In genomic region chr10:29501692-29502091, GRCh38 we compare ENCODE assay signal across 1 cellular context.
TF ChIP-seq lines count a peak whose summit lies in the region.

No MANE protein-coding gene starts in this region.

TF ChIP-seq in GM23338, 12 proteins besides CTCF, POLR2A, EP300 and RAD21 (continued from another document):
- TF ChIP-seq, protein P1, sequence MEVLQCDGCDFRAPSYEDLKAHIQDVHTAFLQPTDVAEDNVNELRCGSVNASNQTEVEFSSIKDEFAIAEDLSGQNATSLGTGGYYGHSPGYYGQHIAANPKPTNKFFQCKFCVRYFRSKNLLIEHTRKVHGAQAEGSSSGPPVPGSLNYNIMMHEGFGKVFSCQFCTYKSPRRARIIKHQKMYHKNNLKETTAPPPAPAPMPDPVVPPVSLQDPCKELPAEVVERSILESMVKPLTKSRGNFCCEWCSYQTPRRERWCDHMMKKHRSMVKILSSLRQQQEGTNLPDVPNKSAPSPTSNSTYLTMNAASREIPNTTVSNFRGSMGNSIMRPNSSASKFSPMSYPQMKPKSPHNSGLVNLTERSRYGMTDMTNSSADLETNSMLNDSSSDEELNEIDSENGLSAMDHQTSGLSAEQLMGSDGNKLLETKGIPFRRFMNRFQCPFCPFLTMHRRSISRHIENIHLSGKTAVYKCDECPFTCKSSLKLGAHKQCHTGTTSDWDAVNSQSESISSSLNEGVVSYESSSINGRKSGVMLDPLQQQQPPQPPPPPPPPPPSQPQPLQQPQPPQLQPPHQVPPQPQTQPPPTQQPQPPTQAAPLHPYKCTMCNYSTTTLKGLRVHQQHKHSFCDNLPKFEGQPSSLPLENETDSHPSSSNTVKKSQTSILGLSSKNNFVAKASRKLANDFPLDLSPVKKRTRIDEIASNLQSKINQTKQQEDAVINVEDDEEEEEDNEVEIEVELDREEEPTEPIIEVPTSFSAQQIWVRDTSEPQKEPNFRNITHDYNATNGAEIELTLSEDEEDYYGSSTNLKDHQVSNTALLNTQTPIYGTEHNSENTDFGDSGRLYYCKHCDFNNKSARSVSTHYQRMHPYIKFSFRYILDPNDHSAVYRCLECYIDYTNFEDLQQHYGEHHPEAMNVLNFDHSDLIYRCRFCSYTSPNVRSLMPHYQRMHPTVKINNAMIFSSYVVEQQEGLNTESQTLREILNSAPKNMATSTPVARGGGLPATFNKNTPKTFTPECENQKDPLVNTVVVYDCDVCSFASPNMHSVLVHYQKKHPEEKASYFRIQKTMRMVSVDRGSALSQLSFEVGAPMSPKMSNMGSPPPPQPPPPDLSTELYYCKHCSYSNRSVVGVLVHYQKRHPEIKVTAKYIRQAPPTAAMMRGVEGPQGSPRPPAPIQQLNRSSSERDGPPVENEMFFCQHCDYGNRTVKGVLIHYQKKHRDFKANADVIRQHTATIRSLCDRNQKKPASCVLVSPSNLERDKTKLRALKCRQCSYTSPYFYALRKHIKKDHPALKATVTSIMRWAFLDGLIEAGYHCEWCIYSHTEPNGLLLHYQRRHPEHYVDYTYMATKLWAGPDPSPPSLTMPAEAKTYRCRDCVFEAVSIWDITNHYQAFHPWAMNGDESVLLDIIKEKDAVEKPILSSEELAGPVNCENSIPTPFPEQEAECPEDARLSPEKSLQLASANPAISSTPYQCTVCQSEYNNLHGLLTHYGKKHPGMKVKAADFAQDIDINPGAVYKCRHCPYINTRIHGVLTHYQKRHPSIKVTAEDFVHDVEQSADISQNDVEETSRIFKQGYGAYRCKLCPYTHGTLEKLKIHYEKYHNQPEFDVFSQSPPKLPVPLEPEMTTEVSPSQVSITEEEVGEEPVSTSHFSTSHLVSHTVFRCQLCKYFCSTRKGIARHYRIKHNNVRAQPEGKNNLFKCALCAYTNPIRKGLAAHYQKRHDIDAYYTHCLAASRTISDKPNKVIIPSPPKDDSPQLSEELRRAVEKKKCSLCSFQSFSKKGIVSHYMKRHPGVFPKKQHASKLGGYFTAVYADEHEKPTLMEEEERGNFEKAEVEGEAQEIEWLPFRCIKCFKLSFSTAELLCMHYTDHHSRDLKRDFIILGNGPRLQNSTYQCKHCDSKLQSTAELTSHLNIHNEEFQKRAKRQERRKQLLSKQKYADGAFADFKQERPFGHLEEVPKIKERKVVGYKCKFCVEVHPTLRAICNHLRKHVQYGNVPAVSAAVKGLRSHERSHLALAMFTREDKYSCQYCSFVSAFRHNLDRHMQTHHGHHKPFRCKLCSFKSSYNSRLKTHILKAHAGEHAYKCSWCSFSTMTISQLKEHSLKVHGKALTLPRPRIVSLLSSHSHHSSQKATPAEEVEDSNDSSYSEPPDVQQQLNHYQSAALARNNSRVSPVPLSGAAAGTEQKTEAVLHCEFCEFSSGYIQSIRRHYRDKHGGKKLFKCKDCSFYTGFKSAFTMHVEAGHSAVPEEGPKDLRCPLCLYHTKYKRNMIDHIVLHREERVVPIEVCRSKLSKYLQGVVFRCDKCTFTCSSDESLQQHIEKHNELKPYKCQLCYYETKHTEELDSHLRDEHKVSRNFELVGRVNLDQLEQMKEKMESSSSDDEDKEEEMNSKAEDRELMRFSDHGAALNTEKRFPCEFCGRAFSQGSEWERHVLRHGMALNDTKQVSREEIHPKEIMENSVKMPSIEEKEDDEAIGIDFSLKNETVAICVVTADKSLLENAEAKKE (CRISPR knock-in tag; IDR thresholded peaks at IDR 0.05), result no peak
- TF ChIP-seq ZNF114 (CRISPR knock-in tag; IDR thresholded peaks at IDR 0.05) (no peak), STAT1 (IDR thresholded peaks at IDR 0.05; ENCODE audit: unreplicated experiment) (no peak), POLR2AphosphoS5 (IDR thresholded peaks at IDR 0.05; ENCODE audit: low read depth) (no peak), REST (IDR thresholded peaks at IDR 0.05; ENCODE audit: unreplicated experiment) (no peak), EZH2phosphoT487 (IDR thresholded peaks at IDR 0.05; ENCODE audit: unreplicated experiment) (no peak), NANOG (IDR thresholded peaks at IDR 0.05; ENCODE audit: borderline replicate concordance) (no peak)
